In genomic region chr11:67463680-67464410, GRCh38 we compare ENCODE assay signal across 8 cellular contexts. TPM values are rescaled to one million over a fixed set of nuclear protein-coding genes. Genes with fewer than 3 reads are reported as not detected.
DNase-seq lines count a peak whose midpoint lies in the region; ATAC-seq and TF ChIP-seq lines count a peak whose summit lies in the region.

No MANE protein-coding gene starts in this region.

- WGBS in aorta, 2 donors, result 69 to 71% methylated on average over 20 of the region's 20 CpGs

- H3K36me3 ChIP-seq in NT2/D1 (ENCODE audit: insufficient read depth, insufficient read length, low read length) (no peaks in the 10 kb centered on the region), aorta (ENCODE audit: control insufficient read depth in 1 of 2, insufficient read depth in 2 of 2, low read length in 1 of 2) (no peaks in the 10 kb centered on the region)

- H3K4me3 ChIP-seq in NT2/D1 (ENCODE audit: insufficient read length, low read depth), result peak overlapping the region; percentile 40
- H3K4me3 ChIP-seq in aorta (ENCODE audit: low read length in 2 of 2), result no peak overlapping the region

- intact Hi-C loops in dendritic cell treated with granulocyte-macrophage colony-stimulating factor and Interleukin-4, amounts not matched to agents 40 ng/mL and 50 ng/mL, for 4 days (cut with micrococcal nuclease), result no loop called here
- intact Hi-C loops in aorta (cut with DNase I), result no loop called here

- TF ChIP-seq CTCF in mesothelial cell of epicardium (IDR thresholded peaks at IDR 0.05; ENCODE audit: unreplicated experiment), result no peak

- H3K27me3 Mint-ChIP-seq in dendritic cell treated with granulocyte-macrophage colony-stimulating factor and Interleukin-4, amounts not matched to agents 40 ng/mL and 50 ng/mL, for 4 days, result peaks cover 9% of the 10 kb centered on the region
- no peaks in the 10 kb centered on the region for H3K27me3 Mint-ChIP-seq in mesothelial cell of epicardium (ENCODE audit: low read depth)

- ATAC-seq in aorta (ENCODE audit: low FRiP score) (peak; percentile 69), HG03354 (IDR thresholded peaks at IDR 0.05; ENCODE audit: poor library complexity, severe bottlenecking, unreplicated experiment) (no peak), HG03565 (IDR thresholded peaks at IDR 0.05; ENCODE audit: unreplicated experiment) (no peak)

- H3K4me1 ChIP-seq in NT2/D1 (ENCODE audit: insufficient read depth, insufficient read length) (peaks cover 31% of the 10 kb centered on the region), aorta (ENCODE audit: control insufficient read depth in 1 of 2, insufficient read depth in 2 of 2, low read length in 2 of 2) (no peaks in the 10 kb centered on the region)

- H3K27ac ChIP-seq in aorta (ENCODE audit: low read depth in 1 of 2, low read length in 2 of 2), result peak overlapping the region in 1 of 2 donors; percentile 18

- peaks cover 33% of the 10 kb centered on the region for H3K36me3 Mint-ChIP-seq in dendritic cell treated with granulocyte-macrophage colony-stimulating factor and Interleukin-4, amounts not matched to agents 40 ng/mL and 50 ng/mL, for 4 days (ENCODE audit: low read depth)
- H3K36me3 Mint-ChIP-seq in mesothelial cell of epicardium, result no peaks in the 10 kb centered on the region

- DNase-seq in Daoy (ENCODE audit: low read depth), result peak; percentile 87
- DNase-seq in NT2/D1 (ENCODE audit: low read depth, low spot score), result no peak
- no peak for DNase-seq in mesothelial cell of epicardium (ENCODE audit: low spot score in 2 of 2, unreplicated experiment in 2 of 2)
- peak; percentile 91 to 94 for DNase-seq in aorta
- no peak for DNase-seq in stimulated activated CD4-positive, alpha-beta T cell treated with anti-CD3 and anti-CD28 coated beads, Interleukin-4, amount 100 ng/mL, for 1 hour

- peak overlapping the region; percentile 95 for H3K4me3 Mint-ChIP-seq in dendritic cell treated with granulocyte-macrophage colony-stimulating factor and Interleukin-4, amounts not matched to agents 40 ng/mL and 50 ng/mL, for 4 days
- peak overlapping the region; percentile 78 for H3K4me3 Mint-ChIP-seq in mesothelial cell of epicardium

- H3K27me3 ChIP-seq in NT2/D1 (ENCODE audit: insufficient read depth, insufficient read length), result no peaks in the 10 kb centered on the region
- no peaks in the 10 kb centered on the region for H3K27me3 ChIP-seq in aorta (ENCODE audit: control insufficient read depth in 1 of 2, insufficient read depth in 2 of 2, low read length in 1 of 2)

- H3K27ac Mint-ChIP-seq in dendritic cell treated with granulocyte-macrophage colony-stimulating factor and Interleukin-4, amounts not matched to agents 40 ng/mL and 50 ng/mL, for 4 days, result peak overlapping the region; percentile 96
- H3K27ac Mint-ChIP-seq in mesothelial cell of epicardium, result peak overlapping the region; percentile 95

- peak overlapping the region; percentile 79 for H3K9ac ChIP-seq in NT2/D1 (ENCODE audit: insufficient read length, low read depth)

- peaks cover 57% of the 10 kb centered on the region for H3K4me1 Mint-ChIP-seq in dendritic cell treated with granulocyte-macrophage colony-stimulating factor and Interleukin-4, amounts not matched to agents 40 ng/mL and 50 ng/mL, for 4 days (ENCODE audit: low read depth)
- H3K4me1 Mint-ChIP-seq in mesothelial cell of epicardium, result peaks cover 23% of the 10 kb centered on the region

- no peaks in the 10 kb centered on the region for H3K9me3 Mint-ChIP-seq in dendritic cell treated with granulocyte-macrophage colony-stimulating factor and Interleukin-4, amounts not matched to agents 40 ng/mL and 50 ng/mL, for 4 days
- H3K9me3 Mint-ChIP-seq in mesothelial cell of epicardium, result no peaks in the 10 kb centered on the region

- H3K9me3 ChIP-seq in NT2/D1 (ENCODE audit: insufficient read depth, low read length), result no peaks in the 10 kb centered on the region
- no peaks in the 10 kb centered on the region for H3K9me3 ChIP-seq in aorta (ENCODE audit: control insufficient read depth, low read length)

RNA-seq across cellular contexts. Expression of gene TMEM134, which starts 5.2 kb away (rescaled TPM):
- total RNA-seq in Daoy (2014; rRNA removed; shearing (Covaris generic)), result 9.4 and 36.5 TPM in 2 replicates
- 64.3 to 69.3 TPM (median 67.8 TPM) in 3 replicates for total RNA-seq in mesothelial cell of epicardium
- total RNA-seq in aorta, result 10 to 100 TPM; 34.1 to 37.6 TPM
- 10 to 100 TPM; 20.0 to 63.2 TPM for polyA plus RNA-seq in aorta

RNA-seq across cellular contexts. Expression of gene CABP4, which starts 8.7 kb away (rescaled TPM):
- 0.06 and 0.15 TPM in 2 replicates for total RNA-seq in Daoy (2014; rRNA removed; shearing (Covaris generic))
- 0.29 to 0.43 TPM (median 0.33 TPM) in 3 replicates for total RNA-seq in mesothelial cell of epicardium
- total RNA-seq in aorta, result 1 to 10 TPM; 2.4 TPM
- polyA plus RNA-seq in aorta, result 1 to 10 TPM in 1 of 2 donors, under 1 TPM in 1; 0.33 to 3.9 TPM

RNA-seq across cellular contexts. Expression of gene GPR152, which starts 11.3 kb away (rescaled TPM):
- total RNA-seq in Daoy (2014; rRNA removed; shearing (Covaris generic)), result not detected in 2 replicates
- total RNA-seq in mesothelial cell of epicardium (0.16 TPM in 1 of 3 replicates, not detected in the others), aorta (not detected)
- not detected for polyA plus RNA-seq in aorta

RNA-seq across cellular contexts. Expression of gene AIP, which starts 19.0 kb away (rescaled TPM):
- total RNA-seq in Daoy (2014; rRNA removed; shearing (Covaris generic)), result 69.5 and 78.5 TPM in 2 replicates
- total RNA-seq in mesothelial cell of epicardium (43.6 to 45.2 TPM (median 44.6 TPM) in 3 replicates), aorta (10 to 100 TPM; 61.2 to 63.1 TPM)
- polyA plus RNA-seq in aorta, result 100 to 1,000 TPM; 105 to 141 TPM

RNA-seq across cellular contexts. Expression of gene CORO1B, which starts 20.6 kb away (rescaled TPM):
- 78.7 and 85.8 TPM in 2 replicates for total RNA-seq in Daoy (2014; rRNA removed; shearing (Covaris generic))
- total RNA-seq in mesothelial cell of epicardium (70.2 to 75.7 TPM (median 71.7 TPM) in 3 replicates), aorta (10 to 100 TPM; 77.6 to 79.6 TPM)
- polyA plus RNA-seq in aorta, result 10 to 100 TPM; 45.7 to 96.7 TPM

Comparison
In these comparisons a context has a peak if more than half of its experiments do, and no peak if none do; other contexts are left out.
1. DNase-seq: peak in Daoy (single experiment) and aorta (2 of 2); none in NT2/D1 (single experiment), mesothelial cell of epicardium (0 of 2) and stimulated activated CD4-positive, alpha-beta T cell treated with anti-CD3 and anti-CD28 coated beads, Interleukin-4, amount 100 ng/mL, for 1 hour (single experiment).